ENCODE assay signal across 10 cellular contexts in genomic region chr12:55827806-55828205, GRCh38. TPM values are rescaled to one million over a fixed set of nuclear protein-coding genes. Genes with fewer than 3 reads are reported as not detected.
DNase-seq lines count a peak whose midpoint lies in the region; ATAC-seq and TF ChIP-seq lines count a peak whose summit lies in the region.
"Had no signal": no experiment of that assay in that cellular context is flagged by ENCODE, and none has a peak within 500 bp of the region (broad histone marks: within the 10 kb centered on the region; RNA-seq: fewer than 3 reads in every experiment).

No MANE protein-coding gene starts in this region.

- H3K9ac ChIP-seq in Loucy (ENCODE audit: low read depth, low read length, poor library complexity, severe bottlenecking): peak overlapping the region; percentile 75
- H3K9ac ChIP-seq in mammary epithelial cell (ENCODE audit: insufficient read depth, low read length): no peak overlapping the region

- H3K4me1 ChIP-seq in Caco-2: peaks cover 7% of the 10 kb centered on the region
- peaks cover 42% of the 10 kb centered on the region for H3K4me1 ChIP-seq in Loucy (ENCODE audit: insufficient read depth, low read length, poor library complexity, severe bottlenecking)
- peaks cover 8% of the 10 kb centered on the region for H3K4me1 ChIP-seq in mammary epithelial cell (ENCODE audit: insufficient read depth, low read length)

- H3K9me3 Mint-ChIP-seq in Caco-2 (ENCODE audit: unreplicated experiment) (no peaks in the 10 kb centered on the region), neural crest cell (no peaks in the 10 kb centered on the region)

- no peaks in the 10 kb centered on the region; the same call in 1 of the 2 replicates for H3K36me3 ChIP-seq in Caco-2 (ENCODE audit: control insufficient read depth, insufficient read depth, low read length)
- peaks cover 5% of the 10 kb centered on the region; the same call in 1 of the 2 replicates for H3K36me3 ChIP-seq in Loucy (ENCODE audit: insufficient read depth, low read length)
- peaks cover 3% of the 10 kb centered on the region for H3K36me3 ChIP-seq in mammary epithelial cell (ENCODE audit: insufficient read depth, low read length)

- TF ChIP-seq CTCF in Caco-2 (IDR thresholded peaks at IDR 0.05; ENCODE audit: insufficient read depth in 1 of 2, low read depth in 1 of 2, low read length in 1 of 2, severe bottlenecking in 1 of 2, unreplicated experiment in 1 of 2) (no peak), Loucy (conservative IDR thresholded peaks at IDR 0.05; ENCODE audit: low read length) (no peak), mammary epithelial cell (conservative IDR thresholded peaks at IDR 0.05 in 1 of 2, IDR thresholded peaks at IDR 0.05 in 1 of 2; ENCODE audit: extremely low read depth in 1 of 2, insufficient read depth in 1 of 2, low read depth in 1 of 2, low read length in 2 of 2) (no peak), neural crest cell (conservative IDR thresholded peaks at IDR 0.05) (no peak)

- H3K27me3 Mint-ChIP-seq in Caco-2 (ENCODE audit: insufficient read depth, unreplicated experiment) (no peaks in the 10 kb centered on the region), neural crest cell (ENCODE audit: low read depth) (no peaks in the 10 kb centered on the region)

- H2AFZ ChIP-seq in Loucy (ENCODE audit: low read length) (no peak overlapping the region), mammary epithelial cell (ENCODE audit: low read depth, low read length) (no peak overlapping the region)

- H3K27me3 ChIP-seq in Caco-2 (replicated peaks; ENCODE audit: control insufficient read depth, insufficient read depth, low read length): no peaks in the 10 kb centered on the region
- no peaks in the 10 kb centered on the region for H3K27me3 ChIP-seq in Loucy (ENCODE audit: insufficient read depth, low read length, poor library complexity, severe bottlenecking)
- no peaks in the 10 kb centered on the region for H3K27me3 ChIP-seq in mammary epithelial cell (ENCODE audit: insufficient read depth, low read length)

- peaks cover 75% of the 10 kb centered on the region for H3K79me2 ChIP-seq in Loucy (ENCODE audit: insufficient read depth, low read length)
- peaks cover 57% of the 10 kb centered on the region for H3K79me2 ChIP-seq in mammary epithelial cell (ENCODE audit: insufficient read depth, low read length)

- no peaks in the 10 kb centered on the region for H3K9me2 ChIP-seq in Loucy (replicated peaks; ENCODE audit: low read depth, low read length)

- 92% methylated on average over 13 of the region's 15 CpGs for WGBS in mammary epithelial cell (ENCODE audit: low coverage, missing lambda C conversion rate)

- POLR2A ChIA-PET in Caco-2 (lab: Charles Lee): interaction anchor here (1.1 kb wide), 1 partner anchor 10 kb away, joined by 4 read pairs; the partner anchor contains the start of genes ORMDL2 and SARNP

- H3K4me3 Mint-ChIP-seq in Caco-2 (ENCODE audit: unreplicated experiment): peak overlapping the region; percentile 82
- peak overlapping the region; percentile 99 for H3K4me3 Mint-ChIP-seq in neural crest cell

- no peak overlapping the region for H3K27ac ChIP-seq in mammary epithelial cell (ENCODE audit: insufficient read depth, low read depth, low read length)

- H3K4me2 ChIP-seq in Loucy (ENCODE audit: low read depth, low read length, poor library complexity, severe bottlenecking) (peak overlapping the region; percentile 99), mammary epithelial cell (ENCODE audit: insufficient read depth, low read depth, low read length) (no peak overlapping the region)

- H3K9me3 ChIP-seq in Caco-2: no peaks in the 10 kb centered on the region
- no peaks in the 10 kb centered on the region for H3K9me3 ChIP-seq in Loucy (ENCODE audit: insufficient read depth, low read depth, low read length)
- H3K9me3 ChIP-seq in mammary epithelial cell (replicated peaks; ENCODE audit: insufficient read depth, low read length): no peaks in the 10 kb centered on the region

- in situ Hi-C loops in mammary epithelial cell (cut with MboI; ENCODE audit: low sequenced_read_pairs in 2 of 2): loop anchor here in 1 of 2 donors (10.0 kb wide), 1 partner anchor 97 kb away; the partner anchor contains the start of gene PYM1

- H3K4me3 ChIP-seq in Caco-2 (ENCODE audit: low read depth, low read length) (no peak overlapping the region), Loucy (ENCODE audit: low read length, poor library complexity, severe bottlenecking) (peak overlapping the region; percentile 95), mammary epithelial cell (replicated peaks in 1 of 3; ENCODE audit: insufficient read depth in 1 of 3, low read depth in 2 of 3, low read length in 3 of 3) (no peak overlapping the region)

- intact Hi-C loops in Caco-2 (cut with micrococcal nuclease; ENCODE audit: unreplicated experiment) (loop anchor here (2.0 kb wide), 1 partner anchor 145 kb away; no protein-coding TSS in a partner anchor), mammary epithelial cell (cut with micrococcal nuclease) (loop anchor here (2.0 kb wide), 1 partner anchor 21 kb away; no protein-coding TSS in a partner anchor)

- H3F3A ChIP-seq in Loucy (ENCODE audit: low read depth): no peaks in the 10 kb centered on the region

- peaks cover 45% of the 10 kb centered on the region for H3K36me3 Mint-ChIP-seq in Caco-2 (ENCODE audit: insufficient read depth, unreplicated experiment)
- H3K36me3 Mint-ChIP-seq in neural crest cell (ENCODE audit: low read depth): peaks cover 11% of the 10 kb centered on the region

- peaks cover 9% of the 10 kb centered on the region for H4K20me1 ChIP-seq in Loucy (ENCODE audit: insufficient read depth, low read length, poor library complexity, severe bottlenecking)
- H4K20me1 ChIP-seq in mammary epithelial cell (ENCODE audit: insufficient read depth, low read length): no peaks in the 10 kb centered on the region

- H3K27ac Mint-ChIP-seq in Caco-2 (ENCODE audit: unreplicated experiment): peak overlapping the region; percentile 63
- peak overlapping the region; percentile 91 for H3K27ac Mint-ChIP-seq in neural crest cell (ENCODE audit: unreplicated experiment)

- BruUV-seq in Caco-2 (replicated peaks; lab: Mats Ljungman, UMichigan) (no TSS peak), mammary epithelial cell (replicated peaks; lab: Mats Ljungman, UMichigan) (TSS peak; percentile 59)

- no peak for ATAC-seq in HG03565 (IDR thresholded peaks at IDR 0.05; ENCODE audit: unreplicated experiment)

- H3K4me1 Mint-ChIP-seq in Caco-2 (ENCODE audit: low read depth, unreplicated experiment) (peaks cover 12% of the 10 kb centered on the region), neural crest cell (peaks cover 67% of the 10 kb centered on the region)

- CTCF ChIA-PET in Caco-2 (lab: Charles Lee): no interaction called here
- CTCF ChIA-PET in mammary epithelial cell (lab: Charles Lee; ENCODE audit: low non-redundant PET): no interaction called here

- dilution Hi-C loops in mammary epithelial cell (cut with HindIII; ENCODE audit: low sequenced_read_pairs): no loop called here

- DNase-seq in Caco-2 (no peak), mammary epithelial cell (no peak), neural crest cell (ENCODE audit: low read depth, low spot score) (no peak), T1000 (lab: John Stamatoyannopoulos, UW) (no peak), AG08396 (ENCODE audit: low spot score) (no peak), germinal center (ENCODE audit: low spot score) (no peak)
- DNase-seq: dermis blood vessel endothelial cell; stimulated activated naive CD4-positive, alpha-beta T cell treated with Interleukin-2 at 50 U/mL for 16 hours had no signal

RNA-seq across cellular contexts. Expression of gene DNAJC14, which starts 1.6 kb away (rescaled TPM):
- total RNA-seq in Caco-2 (2022) (21.1 and 24.5 TPM in 2 replicates), mammary epithelial cell (10 to 100 TPM; 24.3 to 40.8 TPM), neural crest cell (35.3 and 40.3 TPM in 2 replicates)
- polyA plus RNA-seq in mammary epithelial cell: 7.5 TPM
- polyA minus RNA-seq in mammary epithelial cell: 64.0 TPM

RNA-seq across cellular contexts. Expression of gene ORMDL2, which starts 10.0 kb away (rescaled TPM):
- 44.0 and 48.3 TPM in 2 replicates for total RNA-seq in Caco-2 (2022)
- total RNA-seq in mammary epithelial cell: 10 to 100 TPM; 24.3 to 91.3 TPM
- 97.6 TPM for polyA plus RNA-seq in mammary epithelial cell
- 105 TPM for polyA minus RNA-seq in mammary epithelial cell
- 32.6 and 33.3 TPM in 2 replicates for total RNA-seq in neural crest cell

RNA-seq across cellular contexts. Expression of gene SARNP, which starts 10.3 kb away (rescaled TPM):
- total RNA-seq in Caco-2 (2022) (70.9 and 77.6 TPM in 2 replicates), mammary epithelial cell (10 to 100 TPM; 34.7 to 72.9 TPM), neural crest cell (121 and 123 TPM in 2 replicates)
- 71.6 TPM for polyA plus RNA-seq in mammary epithelial cell
- polyA minus RNA-seq in mammary epithelial cell: 51.4 TPM

RNA-seq across cellular contexts. Expression of gene MMP19, which starts 14.9 kb away (rescaled TPM):
- total RNA-seq in Caco-2 (2022) (1.9 and 2.2 TPM in 2 replicates), mammary epithelial cell (1 to 10 TPM in 1 of 2 donors, under 1 TPM in 1; 0.33 to 2.1 TPM), neural crest cell (not detected in 2 replicates)
- polyA plus RNA-seq in mammary epithelial cell: 0.74 TPM
- not detected for polyA minus RNA-seq in mammary epithelial cell
